Comparison of ENCODE assay signal across 31 cellular contexts in genomic region chr20:20217626-20218025, GRCh38.
DNase-seq lines count a peak whose midpoint lies in the region; ATAC-seq and TF ChIP-seq lines count a peak whose summit lies in the region.
"Had no signal": no experiment of that assay in that cellular context is flagged by ENCODE, and none has a peak within 500 bp of the region (broad histone marks: within the 10 kb centered on the region; RNA-seq: fewer than 3 reads in every experiment).

No MANE protein-coding gene starts in this region.

- no peak overlapping the region for H3K4ac ChIP-seq in mesendoderm (ENCODE audit: low read depth, low read length)

- H2BK120ac ChIP-seq in mesendoderm (ENCODE audit: low read depth, low read length): no peak overlapping the region

- no CpG with 5 or more reads among the region's 1 CpG for WGBS in mesendoderm (ENCODE audit: extremely low coverage, insufficient coverage, low lambda C conversion rate)

- no peak overlapping the region for H2BK15ac ChIP-seq in mesendoderm (replicated peaks; ENCODE audit: low read depth)

- no peaks in the 10 kb centered on the region for H3F3A ChIP-seq in GM23338 (replicated peaks; ENCODE audit: low read depth)

- ATAC-seq in GM23338: peak; percentile 35; the same call in 2 of the 3 replicates
- no peak for ATAC-seq in natural killer cell
- ATAC-seq in HG03432 (IDR thresholded peaks at IDR 0.05; ENCODE audit: unreplicated experiment): no peak
- ATAC-seq in HG03108 (IDR thresholded peaks at IDR 0.05; ENCODE audit: unreplicated experiment): no peak
- ATAC-seq: A549; activated T-helper 17 cell treated with anti-CD3 and anti-CD28 coated beads, Interleukin-2, amount 50 U/mL, for 72 hours; body of pancreas; naive thymus-derived CD8-positive, alpha-beta T cell; stimulated activated memory B cell treated with anti-CD40 and anti-IgM and Interleukin-4, amounts not matched to agents 10 μg/mL and 1 μg/mL and 100 μg/mL, for 72 hours had no signal

- H3K56ac ChIP-seq in mesendoderm (ENCODE audit: low read length): no peak overlapping the region

- H3K27ac Mint-ChIP-seq in GM23338 (no peak overlapping the region), natural killer cell (peak overlapping the region; percentile 91 to 96)
- H3K27ac Mint-ChIP-seq: activated T-helper 17 cell treated with anti-CD3 and anti-CD28 coated beads, Interleukin-2, amount 50 U/mL, for 72 hours; CD4-positive, CD25-positive, alpha-beta regulatory T cell; dendritic cell treated with granulocyte-macrophage colony-stimulating factor and Interleukin-4, amounts not matched to agents 40 ng/mL and 50 ng/mL, for 4 days; naive thymus-derived CD8-positive, alpha-beta T cell; stimulated activated memory B cell treated with anti-CD40 and anti-IgM and Interleukin-4, amounts not matched to agents 10 μg/mL and 1 μg/mL and 100 μg/mL, for 72 hours had no signal

- intact Hi-C loops in natural killer cell (cut with micrococcal nuclease): loop anchor here (5.0 to 10.0 kb wide), 5 partner anchors 85 to 1710 kb away; partner anchors contain the start of genes INSM1, RALGAPA2 and SEC23B

- no peaks in the 10 kb centered on the region for H3K79me1 ChIP-seq in mesendoderm (ENCODE audit: low read length)

- H3K27me3 Mint-ChIP-seq in GM23338 (ENCODE audit: insufficient read depth, low read depth, poor library complexity) (peaks cover 2% of the 10 kb centered on the region), natural killer cell (ENCODE audit: low read depth in 2 of 2) (peaks cover 0 to 5% of the 10 kb centered on the region in 2 donors)

- H3K9me3 Mint-ChIP-seq in GM23338 (peaks cover 12% of the 10 kb centered on the region), natural killer cell (peaks cover 0 to 7% of the 10 kb centered on the region in 2 donors)
- H3K9me3 Mint-ChIP-seq: activated T-helper 17 cell treated with anti-CD3 and anti-CD28 coated beads, Interleukin-2, amount 50 U/mL, for 72 hours had no signal

- no peaks in the 10 kb centered on the region for H3K27me3 ChIP-seq in GM23338 (ENCODE audit: insufficient read depth)
- H3K27me3 ChIP-seq in mesendoderm (ENCODE audit: insufficient read depth, low read length, poor library complexity): no peaks in the 10 kb centered on the region
- H3K27me3 ChIP-seq: body of pancreas, ovary, SJSA1, upper lobe of left lung had no signal

- no peaks in the 10 kb centered on the region for H4K20me1 ChIP-seq in GM23338 (replicated peaks; ENCODE audit: insufficient read depth)

- DNase-seq in NCI-H2081 (lab: John Stamatoyannopoulos, UW) (peak; percentile 28 to 48), NCI-H2081 treated with DMSO at 0.1 percent for 48 hours (lab: John Stamatoyannopoulos, UW) (no peak), GM23338 (ENCODE audit: low spot score) (no peak), NCI-H748 treated with DMSO at 0.1 percent for 48 hours (lab: John Stamatoyannopoulos, UW) (peak; percentile 28), natural killer cell (no peak), mesendoderm (no peak)
- DNase-seq: activated CD4-positive, alpha-beta T cell treated with anti-CD3 and anti-CD28 coated beads for 4 hours; activated naive CD4-positive, alpha-beta T cell treated with anti-CD3 and anti-CD28 coated beads, Interleukin-2, amount 50 U/mL, for 16 hours; AML-193; body of pancreas; CD4-positive, CD25-positive, alpha-beta regulatory T cell; foreskin fibroblast; GM23248; KBM-7; kidney glomerular epithelial cell; naive thymus-derived CD8-positive, alpha-beta T cell; NCI-H1105 treated with DMSO at 0.1 percent for 48 hours; NCI-H526; ovary; substantia nigra; T-helper 9 cell; upper lobe of left lung had no signal

- no peaks in the 10 kb centered on the region for H3K36me3 ChIP-seq in GM23338 (ENCODE audit: insufficient read depth)
- H3K36me3 ChIP-seq in mesendoderm (ENCODE audit: control insufficient read depth, insufficient read depth, low read length): no peaks in the 10 kb centered on the region
- H3K36me3 ChIP-seq: esophagus muscularis mucosa, ovary, SJSA1, upper lobe of left lung had no signal

- H3K23ac ChIP-seq in mesendoderm (ENCODE audit: low read length): no peak overlapping the region

- H3K9ac ChIP-seq in mesendoderm (ENCODE audit: low read length): no peak overlapping the region
- H3K9ac ChIP-seq: GM23248 had no signal

- H3K79me2 ChIP-seq in GM23338 (replicated peaks; ENCODE audit: insufficient read depth): no peaks in the 10 kb centered on the region
- H3K79me2 ChIP-seq in mesendoderm (ENCODE audit: control insufficient read depth, insufficient read depth, low read length): no peaks in the 10 kb centered on the region

- TF ChIP-seq CTCF in GM23338 (conservative IDR thresholded peaks at IDR 0.05; ENCODE audit: low read depth in 2 of 2) (no peak), natural killer cell (IDR thresholded peaks at IDR 0.05) (no peak)

- H3K4me1 Mint-ChIP-seq in GM23338 (peaks cover 27% of the 10 kb centered on the region), natural killer cell (peaks cover 41 to 45% of the 10 kb centered on the region in 2 donors)
- H3K4me1 Mint-ChIP-seq: activated T-helper 17 cell treated with anti-CD3 and anti-CD28 coated beads, Interleukin-2, amount 50 U/mL, for 72 hours; CD4-positive, CD25-positive, alpha-beta regulatory T cell; stimulated activated memory B cell treated with anti-CD40 and anti-IgM and Interleukin-4, amounts not matched to agents 10 μg/mL and 1 μg/mL and 100 μg/mL, for 72 hours had no signal

- no peak overlapping the region for H4K5ac ChIP-seq in mesendoderm (ENCODE audit: low read length)

- H4K8ac ChIP-seq in mesendoderm (ENCODE audit: low read depth, low read length): no peak overlapping the region

- no peak overlapping the region for H2BK5ac ChIP-seq in mesendoderm (ENCODE audit: low read length)

- no peaks in the 10 kb centered on the region for H3K9me2 ChIP-seq in GM23338 (ENCODE audit: insufficient read depth)

- no peak overlapping the region for H3K4me2 ChIP-seq in GM23338
- H3K4me2 ChIP-seq in mesendoderm (ENCODE audit: low read length): no peak overlapping the region
- H3K4me2 ChIP-seq: A549 had no signal

- H3K4me3 Mint-ChIP-seq in GM23338: no peak overlapping the region
- H3K4me3 Mint-ChIP-seq in natural killer cell: no peak overlapping the region
- H3K4me3 Mint-ChIP-seq: activated T-helper 17 cell treated with anti-CD3 and anti-CD28 coated beads, Interleukin-2, amount 50 U/mL, for 72 hours; CD4-positive, CD25-positive, alpha-beta regulatory T cell; dendritic cell treated with granulocyte-macrophage colony-stimulating factor and Interleukin-4, amounts not matched to agents 40 ng/mL and 50 ng/mL, for 4 days; naive thymus-derived CD8-positive, alpha-beta T cell; stimulated activated memory B cell treated with anti-CD40 and anti-IgM and Interleukin-4, amounts not matched to agents 10 μg/mL and 1 μg/mL and 100 μg/mL, for 72 hours had no signal

- H3K27ac ChIP-seq in GM23338 (ENCODE audit: low read depth) (no peak overlapping the region), mesendoderm (ENCODE audit: low read depth, low read length) (no peak overlapping the region)
- H3K27ac ChIP-seq: A549, body of pancreas, esophagus muscularis mucosa, GM23248, ovary, SJSA1, upper lobe of left lung had no signal

- H3K18ac ChIP-seq in mesendoderm (ENCODE audit: low read length): no peak overlapping the region

- peaks cover 8% of the 10 kb centered on the region; the same call in 1 of the 2 replicates for H3K4me1 ChIP-seq in GM23338 (ENCODE audit: insufficient read depth)
- no peaks in the 10 kb centered on the region for H3K4me1 ChIP-seq in mesendoderm (ENCODE audit: control insufficient read depth, low read depth, low read length)
- H3K4me1 ChIP-seq: A549, body of pancreas, SJSA1, upper lobe of left lung had no signal

- no peak overlapping the region for H2AK5ac ChIP-seq in mesendoderm (ENCODE audit: low read length)

- H3K4me3 ChIP-seq in GM23338 (no peak overlapping the region), mesendoderm (ENCODE audit: low read length) (no peak overlapping the region)
- H3K4me3 ChIP-seq: A549, body of pancreas, esophagus muscularis mucosa, GM23248, lung, ovary, SJSA1, upper lobe of left lung had no signal

- H3K36me3 Mint-ChIP-seq in GM23338 (ENCODE audit: low read depth): peaks cover 5% of the 10 kb centered on the region; the same call in 1 of the 3 replicates
- H3K36me3 Mint-ChIP-seq in natural killer cell: peaks cover 17% of the 10 kb centered on the region
- H3K36me3 Mint-ChIP-seq: CD4-positive, CD25-positive, alpha-beta regulatory T cell; stimulated activated memory B cell treated with anti-CD40 and anti-IgM and Interleukin-4, amounts not matched to agents 10 μg/mL and 1 μg/mL and 100 μg/mL, for 72 hours had no signal

- H2AFZ ChIP-seq in GM23338: no peak overlapping the region
- H2AFZ ChIP-seq: GM23248 had no signal

TF ChIP-seq in GM23338, 12 proteins besides CTCF, POLR2A, EP300 and RAD21 (continues in another document):
- no peak for TF ChIP-seq ETS1 (IDR thresholded peaks at IDR 0.05)
- TF ChIP-seq POLR2AphosphoS5 (IDR thresholded peaks at IDR 0.05; ENCODE audit: low read depth): no peak

Comparison
In these comparisons a context has a peak if more than half of its experiments do, and no peak if none do; other contexts are left out.
1. DNase-seq: peak in NCI-H2081 (2 of 2) and NCI-H748 treated with DMSO at 0.1 percent for 48 hours (single experiment); none in NCI-H2081 treated with DMSO at 0.1 percent for 48 hours (single experiment), GM23338 (single experiment), natural killer cell (single experiment) and mesendoderm (single experiment).